In genomic region chrX:141759238-141759637, GRCh38 we compare ENCODE assay signal across 31 cellular contexts.
"Had no signal": no experiment of that assay in that cellular context is flagged by ENCODE, and none has a peak within 500 bp of the region (broad histone marks: within the 10 kb centered on the region; RNA-seq: fewer than 3 reads in every experiment).

No MANE protein-coding gene starts in this region.

- ATAC-seq: activated CD4-positive, alpha-beta T cell treated with anti-CD3 and anti-CD28 coated beads for 36 hours; activated CD8-positive, alpha-beta memory T cell treated with anti-CD3 and anti-CD28 coated beads, Interleukin-2, amount 10 ng/mL, durations not matched to agents 7 days and 5 days; activated CD8-positive, alpha-beta T cell treated with anti-CD3 and anti-CD28 coated beads, Interleukin-2, amount 10 ng/mL, durations not matched to agents 7 days and 5 days; activated naive CD8-positive, alpha-beta T cell treated with anti-CD3 and anti-CD28 coated beads, Interleukin-2, amount 50 U/mL, for 24 hours; body of pancreas; effector memory CD8-positive, alpha-beta T cell; heart left ventricle; T-helper 17 cell had no signal

- H3K4me1 ChIP-seq: adrenal gland, body of pancreas, esophagus squamous epithelium, heart left ventricle had no signal

- H3K27ac ChIP-seq: adrenal gland, body of pancreas, epithelial cell of prostate, esophagus squamous epithelium, heart left ventricle had no signal

- H3K36me3 ChIP-seq: adrenal gland, esophagus squamous epithelium, heart left ventricle had no signal

- H3K9me3 ChIP-seq: adrenal gland, body of pancreas, esophagus squamous epithelium, heart left ventricle had no signal

- H3K27me3 ChIP-seq: adrenal gland, body of pancreas, esophagus squamous epithelium, heart left ventricle had no signal

- DNase-seq: activated CD4-positive, alpha-beta memory T cell treated with anti-CD3 and anti-CD28 coated beads for 36 hours; activated CD4-positive, alpha-beta T cell treated with anti-CD3 and anti-CD28 coated beads for 36 hours; activated CD4-positive, alpha-beta T cell treated with anti-CD3 and anti-CD28 coated beads, Interleukin-2, amount 10 ng/mL, durations not matched to agents 24 days and 14 days; activated CD4-positive, CD25-positive, alpha-beta regulatory T cell; activated CD4-positive, CD25-positive, alpha-beta regulatory T cell treated with anti-CD3 and anti-CD28 coated beads, Interleukin-2, amount 50 U/mL, for 72 hours; activated CD8-positive, alpha-beta memory T cell treated with anti-CD3 and anti-CD28 coated beads, Interleukin-2, amount 10 ng/mL, durations not matched to agents 7 days and 5 days; activated CD8-positive, alpha-beta memory T cell treated with anti-CD3 and anti-CD28 coated beads, Interleukin-2, amount 50 U/mL, for 4 hours; activated CD8-positive, alpha-beta T cell treated with anti-CD3 and anti-CD28 coated beads, Interleukin-2, amount 10 ng/mL, durations not matched to agents 7 days and 5 days; activated effector memory CD4-positive, alpha-beta T cell treated with anti-CD3 and anti-CD28 coated beads, Interleukin-2, amount 50 U/mL, for 16 hours; activated naive CD4-positive, alpha-beta T cell treated with anti-CD3 and anti-CD28 coated beads for 36 hours; activated naive CD8-positive, alpha-beta T cell treated with anti-CD3 and anti-CD28 coated beads for 36 hours; activated naive CD8-positive, alpha-beta T cell treated with anti-CD3 and anti-CD28 coated beads, Interleukin-2, amount 50 U/mL, for 24 hours; activated T-cell treated with anti-CD3 and anti-CD28 coated beads, Interleukin-2, amount 50 U/mL, for 1 hour; activated T-cell treated with anti-CD3 and anti-CD28 coated beads, Interleukin-2, amount 50 U/mL, for 48 hours; adrenal gland; amygdala; aorta; body of pancreas; caudate nucleus; cortex of kidney; dermis blood vessel endothelial cell; effector CD4-positive, alpha-beta T cell; effector memory CD8-positive, alpha-beta T cell; esophagus squamous epithelium; foreskin melanocyte; glutamatergic neuron; heart left ventricle; T-helper 1 cell; T-helper 17 cell; T1000 had no signal

- H3K4me3 ChIP-seq: adrenal gland, body of pancreas, esophagus squamous epithelium, heart left ventricle had no signal
